8 cellular contexts compared by ENCODE assay signal in the genomic region with DNA sequence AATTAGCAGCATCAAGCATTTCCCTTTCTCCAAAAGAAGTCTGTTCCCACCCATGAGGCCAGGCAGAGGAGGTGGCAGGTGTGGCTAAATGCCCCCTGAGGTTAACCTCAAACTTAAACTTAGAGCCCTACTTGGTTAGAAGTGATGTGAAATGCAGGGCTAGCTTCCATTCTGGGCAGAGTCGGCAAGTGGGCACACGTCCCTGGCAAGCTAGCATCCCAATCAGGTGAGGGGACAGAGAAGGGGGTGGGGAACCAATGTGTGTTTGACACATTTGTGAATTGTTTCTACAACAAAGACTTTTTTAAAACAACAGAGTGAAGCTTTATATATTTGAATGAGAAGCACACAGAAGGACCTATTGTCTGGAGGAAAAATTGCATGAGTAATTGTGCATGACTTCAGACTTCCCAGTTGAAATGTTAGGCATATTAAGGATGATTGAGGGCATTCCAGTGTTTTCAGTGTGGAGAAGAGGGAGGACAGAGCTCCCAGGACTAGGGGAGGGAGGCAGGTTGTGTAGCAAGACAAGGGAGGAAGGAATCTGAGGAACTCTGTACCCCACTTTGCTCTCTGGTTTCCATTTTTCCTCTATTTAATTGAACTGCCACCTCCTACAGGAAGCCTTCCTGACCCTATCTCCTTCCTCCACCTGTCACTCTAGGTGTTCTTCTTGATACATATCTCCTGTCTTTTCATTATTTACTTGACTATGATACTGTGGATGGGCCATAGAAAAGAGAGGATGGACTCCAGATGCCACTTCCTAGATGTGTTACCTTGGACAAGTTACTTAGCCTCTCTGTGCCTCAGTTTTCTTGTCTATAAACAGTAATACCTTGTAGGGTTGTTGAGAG.
DNase-seq lines count a peak whose midpoint lies in the region; ATAC-seq and TF ChIP-seq lines count a peak whose summit lies in the region.

No MANE protein-coding gene starts in this region.

- peak overlapping the region in 30 of 59 donors; percentile 1 to 50 (median 27) for H3K4me3 ChIP-seq in dorsolateral prefrontal cortex

- ATAC-seq in HG03135 (IDR thresholded peaks at IDR 0.05; ENCODE audit: unreplicated experiment) = no peak

- peak; percentile 58 for DNase-seq in GM03348 (ENCODE audit: low spot score)
- DNase-seq in HK-2 (ENCODE audit: unreplicated experiment) = peak; percentile 8
- DNase-seq in dorsolateral prefrontal cortex = peak in 9 of 10 donors; percentile 51 to 86 (median 67)
- DNase-seq in pons (ENCODE audit: low spot score) = peak; percentile 98
- no peak for DNase-seq in stimulated activated CD4-positive, alpha-beta T cell treated with anti-CD3 and anti-CD28 coated beads, Interleukin-1b, Interleukin-23, amount 100 ng/mL, for 48 hours
- no peak for DNase-seq in AG08396 (ENCODE audit: low spot score)
- DNase-seq in activated gamma-delta T cell (lab: John Stamatoyannopoulos, UW) = no peak

- intact Hi-C loops in dorsolateral prefrontal cortex (cut with DNase I) = loop anchor here (2.0 to 5.0 kb wide), 2 partner anchors 50 to 83 kb away; a partner anchor contains a TSS

- TF ChIP-seq CTCF in dorsolateral prefrontal cortex (IDR thresholded peaks at IDR 0.05 in 54 of 56, conservative IDR thresholded peaks at IDR 0.05 in 2 of 56; ENCODE audit: low read depth in 1 of 56, partially characterized antibody in 56 of 56) = peak in 1 of 56 donors; percentile 10

- H3K27ac ChIP-seq in dorsolateral prefrontal cortex = peak overlapping the region; percentile 1 to 98 (median 96)

- H3K27me3 ChIP-seq in dorsolateral prefrontal cortex = no peaks in the 10 kb centered on the region

Comparison
In these comparisons a context has a peak if more than half of its experiments do, and no peak if none do; other contexts are left out.
1. DNase-seq: peak in GM03348 (single experiment), HK-2 (single experiment), dorsolateral prefrontal cortex (9 of 10) and pons (single experiment); none in stimulated activated CD4-positive, alpha-beta T cell treated with anti-CD3 and anti-CD28 coated beads, Interleukin-1b, Interleukin-23, amount 100 ng/mL, for 48 hours (single experiment), AG08396 (single experiment) and activated gamma-delta T cell (single experiment).